In the genomic region with DNA sequence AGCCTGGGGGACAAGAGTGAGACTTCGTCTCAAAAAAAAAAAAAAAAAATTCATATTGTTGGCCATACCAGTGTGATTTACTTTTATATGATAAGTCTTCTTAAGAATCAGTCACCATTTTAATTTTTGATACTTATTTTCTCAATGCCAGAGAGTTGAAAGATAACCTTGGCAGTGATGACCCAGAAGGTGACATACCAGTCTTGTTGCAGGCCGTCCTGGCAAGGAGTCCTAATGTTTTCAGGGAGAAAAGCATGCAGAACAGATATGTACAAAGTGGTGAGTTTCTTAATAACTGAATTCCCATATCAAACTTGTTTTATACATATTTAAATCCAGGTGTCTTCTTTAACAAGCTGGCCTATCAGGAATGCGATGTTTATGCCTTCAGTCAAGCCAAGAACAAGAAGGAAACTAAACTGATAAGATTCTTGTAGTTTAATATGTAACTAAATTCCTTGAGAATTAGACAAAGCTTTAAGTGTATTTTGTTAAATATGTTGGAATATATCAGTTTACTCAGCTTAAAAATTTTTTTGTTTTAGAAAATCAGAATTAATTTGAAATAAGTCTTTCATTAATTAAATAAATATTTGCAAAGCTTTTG, we compare ENCODE assay signal across 22 cellular contexts.
DNase-seq lines count a peak whose midpoint lies in the region; ATAC-seq, FAIRE-seq and TF ChIP-seq lines count a peak whose summit lies in the region.
"Had no signal": no experiment of that assay in that cellular context is flagged by ENCODE, and none has a peak within 500 bp of the region (broad histone marks: within the 10 kb centered on the region; RNA-seq: fewer than 3 reads in every experiment).

No MANE protein-coding gene starts in this region.

- H3K23ac ChIP-seq in H1 (ENCODE audit: insufficient read length) = no peak overlapping the region

- TF ChIP-seq CTCF in cardiac muscle cell (IDR thresholded peaks at IDR 0.05; ENCODE audit: low read depth, low read length) = no peak
- no peak for TF ChIP-seq CTCF in H1 (IDR thresholded peaks at IDR 0.05; ENCODE audit: control extremely low read depth in 1 of 3, insufficient read depth in 1 of 3, low read depth in 1 of 3, low read length in 3 of 3)

- no peak overlapping the region for H4K91ac ChIP-seq in H1 (replicated peaks; ENCODE audit: insufficient read length, low read length)

- H2BK5ac ChIP-seq in H1 (ENCODE audit: low read depth, low read length) = no peak overlapping the region

- H2BK120ac ChIP-seq in H1 (replicated peaks; ENCODE audit: low read depth, low read length) = no peak overlapping the region

- no peaks in the 10 kb centered on the region for H3K27me3 Mint-ChIP-seq in stimulated activated naive CD8-positive, alpha-beta T cell treated with anti-CD3 and anti-CD28 coated beads, Interleukin-15, amount 100 ng/mL, for 72 hours
- H3K27me3 Mint-ChIP-seq: B cell, IgD-negative memory B cell had no signal

- H3K9me3 ChIP-seq in cardiac muscle cell (ENCODE audit: low read depth) = no peaks in the 10 kb centered on the region
- no peaks in the 10 kb centered on the region for H3K9me3 ChIP-seq in H1 (ENCODE audit: insufficient read depth in 2 of 2, low read depth in 1 of 2, low read length in 1 of 2)
- H3K9me3 ChIP-seq: Peyer's patch had no signal

- H2AK5ac ChIP-seq in H1 (ENCODE audit: low read depth, low read length) = no peak overlapping the region

- no peak overlapping the region for H3K18ac ChIP-seq in H1 (ENCODE audit: extremely low read depth, low read length)

- no peaks in the 10 kb centered on the region for H4K20me1 ChIP-seq in H1 (replicated peaks in 1 of 2; ENCODE audit: control insufficient read depth in 1 of 2, insufficient read depth in 2 of 2, low read length in 2 of 2)

- no peak overlapping the region for H2AFZ ChIP-seq in H1 (ENCODE audit: low read length)

- H3K27me3 ChIP-seq in cardiac muscle cell (no peaks in the 10 kb centered on the region), H1 (replicated peaks in 1 of 4; ENCODE audit: control insufficient read depth in 3 of 4, extremely low read depth in 1 of 4, insufficient read depth in 3 of 4, low read length in 3 of 4) (no peaks in the 10 kb centered on the region)
- H3K27me3 ChIP-seq: Peyer's patch had no signal

- no peaks in the 10 kb centered on the region for H3K23me2 ChIP-seq in H1 (ENCODE audit: low read depth, low read length)

- H3K36me3 ChIP-seq in cardiac muscle cell (peaks cover 26% of the 10 kb centered on the region), H1 (ENCODE audit: control insufficient read depth in 2 of 4, insufficient read depth in 4 of 4, low read length in 3 of 4) (peaks cover 0 to 23% (median 4%) of the 10 kb centered on the region in 4 experiments; a peak in 5 of 8 replicates)

- no peak overlapping the region for H4K5ac ChIP-seq in H1 (ENCODE audit: insufficient read length, low read depth, low read length)

- no peaks in the 10 kb centered on the region; the same call in 1 of the 2 replicates for H3K79me1 ChIP-seq in H1 (ENCODE audit: low read depth, low read length)

- no peak for TF ChIP-seq POLR2A in H1 (IDR thresholded peaks at IDR 0.05; ENCODE audit: control extremely low read depth in 1 of 2, low read depth in 2 of 2, low read length in 2 of 2)

- no peak for TF ChIP-seq RAD21 in H1 (IDR thresholded peaks at IDR 0.05 in 1 of 2, conservative IDR thresholded peaks at IDR 0.05 in 1 of 2; ENCODE audit: low read depth in 2 of 2, low read length in 2 of 2)

- peaks cover 10% of the 10 kb centered on the region for H3K4me1 Mint-ChIP-seq in stimulated activated naive CD8-positive, alpha-beta T cell treated with anti-CD3 and anti-CD28 coated beads, Interleukin-15, amount 100 ng/mL, for 72 hours
- H3K4me1 Mint-ChIP-seq: CD14-positive monocyte had no signal

- H2BK12ac ChIP-seq in H1 (ENCODE audit: low read depth, low read length) = no peak overlapping the region

- no peak overlapping the region for H2BK20ac ChIP-seq in H1 (ENCODE audit: low read length)

- H3K4me3 Mint-ChIP-seq in stimulated activated naive CD8-positive, alpha-beta T cell treated with anti-CD3 and anti-CD28 coated beads, Interleukin-15, amount 100 ng/mL, for 72 hours = no peak overlapping the region
- H3K4me3 Mint-ChIP-seq: B cell, CD14-positive monocyte had no signal

- no peak overlapping the region for H3K4ac ChIP-seq in H1 (replicated peaks; ENCODE audit: insufficient read length, low read depth, low read length)

- H3K4me1 ChIP-seq in cardiac muscle cell (ENCODE audit: low read depth) (peaks cover 5% of the 10 kb centered on the region), H1 (replicated peaks in 1 of 4; ENCODE audit: control insufficient read depth in 3 of 4, insufficient read depth in 4 of 4, low read length in 3 of 4) (no peaks in the 10 kb centered on the region)
- H3K4me1 ChIP-seq: Peyer's patch had no signal

- H3K9ac ChIP-seq in H1 (replicated peaks in 1 of 4; ENCODE audit: extremely low read depth in 1 of 4, low read depth in 3 of 4, low read length in 3 of 4) = no peak overlapping the region

- no peak overlapping the region for H3K27ac Mint-ChIP-seq in stimulated activated naive CD8-positive, alpha-beta T cell treated with anti-CD3 and anti-CD28 coated beads, Interleukin-15, amount 100 ng/mL, for 72 hours
- H3K27ac Mint-ChIP-seq: B cell had no signal

- POLR2A ChIA-PET in H1 (lab: Charles Lee; ENCODE audit: partially characterized antibody) = no interaction called here

- H3K14ac ChIP-seq in H1 (ENCODE audit: insufficient read length) = no peak overlapping the region

- H3K4me2 ChIP-seq in H1 (ENCODE audit: insufficient read depth in 1 of 2, low read depth in 2 of 2, low read length in 2 of 2) = no peak overlapping the region

- peaks cover 0 to 12% of the 10 kb centered on the region in 2 experiments; a peak in 1 of 4 replicates for H3K79me2 ChIP-seq in H1 (ENCODE audit: control insufficient read depth in 1 of 2, insufficient read depth in 2 of 2, low read length in 2 of 2)

- H4K8ac ChIP-seq in H1 (ENCODE audit: extremely low read depth, insufficient read depth, low read length) = no peak overlapping the region

- DNase-seq in cardiac muscle cell (ENCODE audit: low read depth in 1 of 2, low spot score in 1 of 2) = peak in 1 of 2 donors; percentile 19
- no peak for DNase-seq in Right ventricle myocardium superior
- DNase-seq in H1 (ENCODE audit: low read depth in 1 of 2, low spot score in 2 of 2) = no peak
- peak; percentile 33 for DNase-seq in kidney tubule cell (ENCODE audit: low spot score)
- no peak for DNase-seq in activated naive CD4-positive, alpha-beta T cell treated with Interleukin-2 at 50 U/mL for 16 hours
- DNase-seq in Kasumi-1 (lab: John Stamatoyannopoulos, UW) = no peak
- DNase-seq in stimulated activated naive CD8-positive, alpha-beta T cell treated with anti-CD3 and anti-CD28 coated beads, Interleukin-15, amount 100 ng/mL, for 72 hours = no peak
- no peak for DNase-seq in G401 (ENCODE audit: low spot score)
- DNase-seq: GF-D8, H7, Karpas-422, NCI-H1694, NCI-H2081, NCI-H2171, NCI-H524 treated with DMSO at 0.1 percent for 48 hours, NCI-H82, Peyer's patch had no signal

- in situ Hi-C loops in G401 (cut with HindIII; ENCODE audit: low sequenced_read_pairs) = no loop called here

- no peak overlapping the region for H3K56ac ChIP-seq in H1 (replicated peaks; ENCODE audit: insufficient read length, low read depth, low read length)

- no peak for ATAC-seq in Right ventricle myocardium superior (ENCODE audit: poor library complexity)
- ATAC-seq in stimulated activated naive CD8-positive, alpha-beta T cell treated with anti-CD3 and anti-CD28 coated beads, Interleukin-15, amount 100 ng/mL, for 72 hours = no peak
- ATAC-seq: Right ventricle myocardium inferior had no signal

- TF ChIP-seq EP300 in H1 (IDR thresholded peaks at IDR 0.05; ENCODE audit: borderline replicate concordance in 1 of 2, low read depth in 2 of 2, low read length in 2 of 2) = no peak

- H3K9me3 Mint-ChIP-seq in stimulated activated naive CD8-positive, alpha-beta T cell treated with anti-CD3 and anti-CD28 coated beads, Interleukin-15, amount 100 ng/mL, for 72 hours = no peaks in the 10 kb centered on the region
- H3K9me3 Mint-ChIP-seq: CD14-positive monocyte, IgD-negative memory B cell had no signal

- H3K27ac ChIP-seq in cardiac muscle cell (peak overlapping the region; percentile 73), H1 (ENCODE audit: low read depth, low read length) (no peak overlapping the region)
- H3K27ac ChIP-seq: 22Rv1, Peyer's patch had no signal

- intact Hi-C loops in Right ventricle myocardium superior (cut with DNase I) = no loop called here

- 79% methylated on average over 3 of the region's 3 CpGs; no CpG with 5 or more reads in 1 of the 2 experiments for WGBS in H1 (ENCODE audit: extremely low coverage in 1 of 2, insufficient coverage in 1 of 2, insufficient read length in 1 of 2, insufficient replicate concordance in 2 of 2, low coverage in 1 of 2, low lambda C conversion rate in 2 of 2, missing lambda C conversion rate in 1 of 2), 2 experiments

- H3K4me3 ChIP-seq in cardiac muscle cell = no peak overlapping the region
- no peak overlapping the region for H3K4me3 ChIP-seq in H1 (ENCODE audit: extremely low read depth in 1 of 4, insufficient read depth in 2 of 4, low read depth in 3 of 4, low read length in 4 of 4)
- H3K4me3 ChIP-seq: Peyer's patch had no signal

- CTCF ChIA-PET in H1 (lab: Charles Lee; ENCODE audit: partially characterized antibody) = interaction anchor here (0.6 to 1.6 kb wide), 3 partner anchors 11 to 1874 kb away, joined by 3 to 5 read pairs (median 3); no protein-coding TSS in a partner anchor

- H2BK15ac ChIP-seq in H1 (ENCODE audit: low read length) = no peak overlapping the region

- peak; percentile 19 for FAIRE-seq in H1 (lab: Jason Lieb, UNC)

TF ChIP-seq in H1, 55 proteins besides CTCF, POLR2A, EP300 and RAD21:
- TF ChIP-seq SIX5 (IDR thresholded peaks at IDR 0.05; ENCODE audit: low read depth, low read length) (no peak), EZH2 (IDR thresholded peaks at IDR 0.05; ENCODE audit: low read depth, low read length, severe bottlenecking) (no peak), KDM1A (IDR thresholded peaks at IDR 0.05; ENCODE audit: borderline replicate concordance, low read length) (no peak), SAP30 (IDR thresholded peaks at IDR 0.05; ENCODE audit: insufficient read depth, insufficient replicate concordance, low read length) (no peak), GABPA (IDR thresholded peaks at IDR 0.05; ENCODE audit: borderline replicate concordance, insufficient read depth, low read length) (no peak), TCF12 (IDR thresholded peaks at IDR 0.05; ENCODE audit: low read depth, low read length) (no peak), CBX5 (IDR thresholded peaks at IDR 0.05; ENCODE audit: low read depth, low read length) (no peak)
TF ChIP-seq in H1: peak in this region for 0.
